8 cellular contexts compared by ENCODE assay signal in genomic region chr20:57089701-57090144, GRCh38.
DNase-seq lines count a peak whose midpoint lies in the region; ATAC-seq and TF ChIP-seq lines count a peak whose summit lies in the region.

No MANE protein-coding gene starts in this region.

- TF ChIP-seq CTCF in GM06990 (IDR thresholded peaks at IDR 0.05; ENCODE audit: insufficient read depth, low read length, poor library complexity, severe bottlenecking) (peak; percentile 97), HCT116 (IDR thresholded peaks at IDR 0.05 in 2 of 3, conservative IDR thresholded peaks at IDR 0.05 in 1 of 3; ENCODE audit: borderline replicate concordance in 1 of 3, insufficient read depth in 1 of 3, low read depth in 2 of 3, low read length in 2 of 3) (peak; percentile 90 to 97 (median 95))

- no TSS peak for BruUV-seq in HCT116 (replicated peaks; lab: Mats Ljungman, UMichigan)

- H4K20me1 ChIP-seq in HCT116 (ENCODE audit: insufficient read depth): no peaks in the 10 kb centered on the region

- H2AFZ ChIP-seq in HCT116 (ENCODE audit: low read depth, low read length, poor library complexity, severe bottlenecking): no peak overlapping the region

- no peaks in the 10 kb centered on the region for H3K79me2 ChIP-seq in HCT116 (ENCODE audit: insufficient read depth, low read length)

- peak; percentile 95 for TF ChIP-seq RAD21 in HCT116 (IDR thresholded peaks at IDR 0.05; ENCODE audit: low read depth)

- H3K36me3 ChIP-seq in GM06990 (ENCODE audit: control insufficient read depth, insufficient read depth, low read length) (no peaks in the 10 kb centered on the region), HCT116 (ENCODE audit: control insufficient read depth in 1 of 2, insufficient read depth in 2 of 2, low read length in 2 of 2) (no peaks in the 10 kb centered on the region)

- H3K27ac ChIP-seq in HCT116 (ENCODE audit: low read depth, low read length): no peak overlapping the region

- TF ChIP-seq POLR2A in HCT116 (IDR thresholded peaks at IDR 0.05; ENCODE audit: borderline replicate concordance, extremely low read depth, insufficient read depth, insufficient read length): no peak

- peaks cover 2% of the 10 kb centered on the region; the same call in 1 of the 2 replicates for H3K27me3 ChIP-seq in GM06990 (replicated peaks; ENCODE audit: control insufficient read depth, insufficient read depth, low read length)
- no peaks in the 10 kb centered on the region for H3K27me3 ChIP-seq in HCT116 (ENCODE audit: insufficient read depth, low read length)

- H3K9me2 ChIP-seq in HCT116 (ENCODE audit: insufficient read depth): no peaks in the 10 kb centered on the region

- no peak overlapping the region for H3K9ac ChIP-seq in HCT116 (ENCODE audit: low read length)

- peak; percentile 89 for ATAC-seq in HCT116
- peak; percentile 70 for ATAC-seq in stimulated activated naive CD8-positive, alpha-beta T cell treated with anti-CD3 and anti-CD28 coated beads, Interleukin-15, Interleukin-2, amounts not matched to agents 100 U/mL and 50 U/mL, for 24 hours

- POLR2A ChIA-PET in HCT116 (lab: Charles Lee): interaction anchor here (1.2 kb wide), 1 partner anchor 257 kb away, joined by 4 read pairs; no protein-coding TSS in a partner anchor

- no peak overlapping the region for H3K4me3 ChIP-seq in GM06990 (replicated peaks; ENCODE audit: low read depth, low read length)
- H3K4me3 ChIP-seq in HCT116 (replicated peaks in 1 of 2; ENCODE audit: low read depth in 1 of 2, low read length in 2 of 2): no peak overlapping the region

- RAD21 ChIA-PET in HCT116 (lab: Charles Lee; ENCODE audit: low non-redundant PET in 1 of 2, low total read pairs in 2 of 2, uncharacterized antibody in 2 of 2, unreplicated experiment in 2 of 2): interaction anchor here (0.8 to 1.5 kb wide), 7 partner anchors 187 to 259 kb away, joined by 4 to 8 read pairs (median 4); no protein-coding TSS in a partner anchor

- peak overlapping the region; percentile 21 for H3K4me2 ChIP-seq in HCT116 (ENCODE audit: low read length)

- H3K9me3 ChIP-seq in HCT116 (ENCODE audit: control insufficient read depth in 1 of 2, insufficient read depth in 1 of 2, low read depth in 1 of 2, low read length in 2 of 2): no peaks in the 10 kb centered on the region

- intact Hi-C loops in HCT116 (cut with micrococcal nuclease): loop anchor here (5.0 kb wide), 1 partner anchor 428 kb away; no protein-coding TSS in a partner anchor

- CTCF ChIA-PET in HCT116 (lab: Charles Lee): interaction anchor here (0.6 to 3.2 kb wide), 7 partner anchors 47 to 535 kb away, joined by 3 to 100 read pairs (median 4); partner anchors contain the start of gene RAE1

- peaks cover 2 to 23% of the 10 kb centered on the region in 2 experiments; a peak in 2 of 4 replicates for H3K4me1 ChIP-seq in HCT116 (ENCODE audit: control insufficient read depth in 1 of 2, insufficient read depth in 2 of 2, low read length in 2 of 2)

- peak; percentile 61 for DNase-seq in GM06990 (ENCODE audit: extremely low read depth, insufficient read length)
- DNase-seq in HCT116 (ENCODE audit: low read depth, low spot score): peak; percentile 34
- DNase-seq in NCI-H226: peak; percentile 15
- peak; percentile 57 for DNase-seq in activated CD4-positive, alpha-beta T cell treated with anti-CD3 and anti-CD28 coated beads, Interleukin-2, amount 50 U/mL, for 1 hour
- DNase-seq in effector CD8-positive, alpha-beta T cell (lab: John Stamatoyannopoulos, UW): peak; percentile 30
- DNase-seq in midbrain (lab: John Stamatoyannopoulos, UW): peak; percentile 66
- DNase-seq in stimulated activated naive CD8-positive, alpha-beta T cell treated with anti-CD3 and anti-CD28 coated beads, Interleukin-15, Interleukin-2, amounts not matched to agents 100 U/mL and 50 U/mL, for 24 hours: peak; percentile 83
- no peak for DNase-seq in KG1 (lab: John Stamatoyannopoulos, UW)

TF ChIP-seq in HCT116, 20 proteins besides CTCF, POLR2A, EP300 and RAD21:
- no peak for TF ChIP-seq ATF3 (IDR thresholded peaks at IDR 0.05)
